ENCODE assay signal across 11 cellular contexts in genomic region chr11:111046291-111046690, GRCh38.
"Had no signal": no experiment of that assay in that cellular context is flagged by ENCODE, and none has a peak within 500 bp of the region (broad histone marks: within the 10 kb centered on the region; RNA-seq: fewer than 3 reads in every experiment).

No MANE protein-coding gene starts in this region.

- H3K4me3 ChIP-seq: colonic mucosa, lower lobe of right lung, psoas muscle, right lobe of liver had no signal

- DNase-seq: activated CD4-positive, alpha-beta T cell treated with anti-CD3 and anti-CD28 coated beads, Interleukin-2, amount 50 U/mL, for 4 hours; activated naive CD4-positive, alpha-beta T cell treated with anti-CD3 and anti-CD28 coated beads, Interleukin-2, amount 10 ng/mL, durations not matched to agents 7 days and 5 days; caudate nucleus; colonic mucosa; foreskin keratinocyte; left cardiac atrium; lower lobe of right lung; nephron progenitor cell; psoas muscle; right lobe of liver had no signal

- ATAC-seq: activated T-helper 17 cell treated with anti-CD3 and anti-CD28 coated beads, Interleukin-2, amount 50 U/mL, for 72 hours; foreskin keratinocyte; lower lobe of right lung; right lobe of liver had no signal
